ENCODE assay signal across 1 cellular context in the genomic region with DNA sequence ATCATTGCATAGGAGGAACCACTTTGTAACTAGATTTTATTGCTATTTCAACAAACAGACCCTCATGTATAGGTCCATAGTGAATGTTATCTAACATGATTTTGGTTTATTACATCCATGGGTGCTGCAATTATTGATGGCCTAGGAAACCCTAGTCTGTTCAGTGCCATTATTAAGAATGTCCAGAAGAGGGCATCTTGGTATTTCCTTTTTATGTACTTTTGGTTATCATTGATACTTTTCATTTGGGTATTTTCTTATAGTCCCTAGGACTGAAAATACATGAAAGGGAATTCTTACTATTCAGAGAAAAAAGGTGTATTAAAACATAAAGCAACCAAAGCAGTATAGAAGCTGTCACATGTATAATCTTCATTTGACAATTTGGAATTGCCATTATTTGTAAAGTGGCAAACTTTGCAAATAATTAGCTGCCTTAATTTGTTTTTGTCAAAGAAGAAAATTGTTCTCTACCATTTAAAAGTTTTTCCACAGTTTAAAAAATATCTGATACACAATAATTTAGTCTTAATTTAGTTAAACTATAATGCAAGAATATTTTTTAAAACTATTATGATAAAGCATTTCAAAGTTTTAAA.
TF ChIP-seq lines count a peak whose summit lies in the region.

No MANE protein-coding gene starts in this region.

TF ChIP-seq in WTC11, 78 proteins besides CTCF, POLR2A, EP300 and RAD21 (continued from another document):
- TF ChIP-seq, protein P1, sequence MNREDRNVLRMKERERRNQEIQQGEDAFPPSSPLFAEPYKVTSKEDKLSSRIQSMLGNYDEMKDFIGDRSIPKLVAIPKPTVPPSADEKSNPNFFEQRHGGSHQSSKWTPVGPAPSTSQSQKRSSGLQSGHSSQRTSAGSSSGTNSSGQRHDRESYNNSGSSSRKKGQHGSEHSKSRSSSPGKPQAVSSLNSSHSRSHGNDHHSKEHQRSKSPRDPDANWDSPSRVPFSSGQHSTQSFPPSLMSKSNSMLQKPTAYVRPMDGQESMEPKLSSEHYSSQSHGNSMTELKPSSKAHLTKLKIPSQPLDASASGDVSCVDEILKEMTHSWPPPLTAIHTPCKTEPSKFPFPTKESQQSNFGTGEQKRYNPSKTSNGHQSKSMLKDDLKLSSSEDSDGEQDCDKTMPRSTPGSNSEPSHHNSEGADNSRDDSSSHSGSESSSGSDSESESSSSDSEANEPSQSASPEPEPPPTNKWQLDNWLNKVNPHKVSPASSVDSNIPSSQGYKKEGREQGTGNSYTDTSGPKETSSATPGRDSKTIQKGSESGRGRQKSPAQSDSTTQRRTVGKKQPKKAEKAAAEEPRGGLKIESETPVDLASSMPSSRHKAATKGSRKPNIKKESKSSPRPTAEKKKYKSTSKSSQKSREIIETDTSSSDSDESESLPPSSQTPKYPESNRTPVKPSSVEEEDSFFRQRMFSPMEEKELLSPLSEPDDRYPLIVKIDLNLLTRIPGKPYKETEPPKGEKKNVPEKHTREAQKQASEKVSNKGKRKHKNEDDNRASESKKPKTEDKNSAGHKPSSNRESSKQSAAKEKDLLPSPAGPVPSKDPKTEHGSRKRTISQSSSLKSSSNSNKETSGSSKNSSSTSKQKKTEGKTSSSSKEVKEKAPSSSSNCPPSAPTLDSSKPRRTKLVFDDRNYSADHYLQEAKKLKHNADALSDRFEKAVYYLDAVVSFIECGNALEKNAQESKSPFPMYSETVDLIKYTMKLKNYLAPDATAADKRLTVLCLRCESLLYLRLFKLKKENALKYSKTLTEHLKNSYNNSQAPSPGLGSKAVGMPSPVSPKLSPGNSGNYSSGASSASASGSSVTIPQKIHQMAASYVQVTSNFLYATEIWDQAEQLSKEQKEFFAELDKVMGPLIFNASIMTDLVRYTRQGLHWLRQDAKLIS (CRISPR knock-in tag; IDR thresholded peaks at IDR 0.05; ENCODE audit: borderline replicate concordance), result no peak
- TF ChIP-seq GTF2I (CRISPR knock-in tag; conservative IDR thresholded peaks at IDR 0.05), result no peak
- no peak for TF ChIP-seq PRRX2 (CRISPR knock-in tag; IDR thresholded peaks at IDR 0.05)
- TF ChIP-seq, protein P2, sequence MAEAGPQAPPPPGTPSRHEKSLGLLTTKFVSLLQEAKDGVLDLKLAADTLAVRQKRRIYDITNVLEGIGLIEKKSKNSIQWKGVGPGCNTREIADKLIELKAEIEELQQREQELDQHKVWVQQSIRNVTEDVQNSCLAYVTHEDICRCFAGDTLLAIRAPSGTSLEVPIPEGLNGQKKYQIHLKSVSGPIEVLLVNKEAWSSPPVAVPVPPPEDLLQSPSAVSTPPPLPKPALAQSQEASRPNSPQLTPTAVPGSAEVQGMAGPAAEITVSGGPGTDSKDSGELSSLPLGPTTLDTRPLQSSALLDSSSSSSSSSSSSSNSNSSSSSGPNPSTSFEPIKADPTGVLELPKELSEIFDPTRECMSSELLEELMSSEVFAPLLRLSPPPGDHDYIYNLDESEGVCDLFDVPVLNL (CRISPR knock-in tag; IDR thresholded peaks at IDR 0.05; ENCODE audit: borderline replicate concordance, low read depth), result no peak
- no peak for TF ChIP-seq ZNF263 (CRISPR knock-in tag; IDR thresholded peaks at IDR 0.05; ENCODE audit: low read depth)
TF ChIP-seq in WTC11: peak in this region for 0.
